ENCODE assay signal across 20 cellular contexts in the genomic region with DNA sequence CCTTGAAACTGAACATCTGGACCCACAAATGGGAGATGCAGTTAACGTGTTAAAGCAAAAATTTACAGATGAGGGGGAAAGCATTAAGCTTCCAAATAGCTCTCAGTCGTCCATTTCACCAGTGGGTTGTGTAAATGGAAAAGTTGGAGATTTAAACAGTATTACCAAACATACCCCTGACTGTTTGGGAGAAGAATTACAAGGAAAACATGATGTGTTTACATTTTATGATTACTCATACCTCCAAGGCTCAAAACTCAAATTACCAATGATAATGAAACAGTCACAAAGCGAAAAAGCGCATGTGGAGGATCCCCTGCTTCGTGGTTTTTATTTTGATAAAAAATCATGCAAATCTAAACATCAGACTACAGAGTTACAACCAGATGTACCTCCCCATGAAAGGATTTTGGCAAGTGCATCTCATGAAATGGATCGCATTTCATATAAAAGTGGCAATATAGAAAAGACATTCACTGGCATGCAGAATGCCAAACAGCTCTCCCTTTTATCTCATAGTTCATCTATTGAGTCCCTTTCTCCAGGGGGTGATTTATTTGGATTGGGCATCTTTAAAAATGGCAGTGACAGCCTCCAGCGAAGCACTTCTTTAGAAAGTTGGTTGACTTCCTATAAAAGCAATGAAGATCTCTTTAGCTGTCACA.
DNase-seq lines count a peak whose midpoint lies in the region; ATAC-seq, FAIRE-seq and TF ChIP-seq lines count a peak whose summit lies in the region.
"Had no signal": no experiment of that assay in that cellular context is flagged by ENCODE, and none has a peak within 500 bp of the region (broad histone marks: within the 10 kb centered on the region; RNA-seq: fewer than 3 reads in every experiment).

No MANE protein-coding gene starts in this region.

- 90% methylated on average over 7 of the region's 7 CpGs for WGBS in right cardiac atrium

- FAIRE-seq in RCC 7860 (lab: Jason Lieb, UNC), result no peak

- H3K9me2 ChIP-seq in PC-3 (replicated peaks; ENCODE audit: low read length), result no peaks in the 10 kb centered on the region
- H3K9me2 ChIP-seq: SK-N-SH had no signal

- H3K4me3 ChIP-seq in right cardiac atrium (ENCODE audit: low read length) (no peak overlapping the region), PC-3 (ENCODE audit: low read length) (no peak overlapping the region)
- H3K4me3 ChIP-seq: Peyer's patch had no signal

- CTCF ChIA-PET in PC-3 (lab: Charles Lee), result no interaction called here

- H3K79me2 ChIP-seq in PC-3 (ENCODE audit: low read length), result no peaks in the 10 kb centered on the region

- no peaks in the 10 kb centered on the region for H3F3A ChIP-seq in PC-3 (ENCODE audit: low read length, unreplicated experiment)

- ATAC-seq in right cardiac atrium (no peak), Right ventricle myocardium inferior (no peak), PC-3 (peak; percentile 72), HG02970 (IDR thresholded peaks at IDR 0.05; ENCODE audit: low FRiP score, unreplicated experiment) (no peak)

- POLR2A ChIA-PET in PC-3 (lab: Charles Lee; ENCODE audit: unreplicated experiment), result interaction anchor here (0.5 kb wide), 1 partner anchor 118 kb away, joined by 3 read pairs; no protein-coding TSS in a partner anchor

- H4K20me1 ChIP-seq in PC-3 (ENCODE audit: low read length), result no peaks in the 10 kb centered on the region

- H3K4me1 ChIP-seq in right cardiac atrium (ENCODE audit: control insufficient read depth, insufficient read depth, low read length), result peaks cover 15% of the 10 kb centered on the region
- peaks cover 13% of the 10 kb centered on the region for H3K4me1 ChIP-seq in PC-3 (ENCODE audit: insufficient read depth, low read length)
- H3K4me1 ChIP-seq: BE2C, Peyer's patch had no signal

- TF ChIP-seq CTCF in PC-3 (conservative IDR thresholded peaks at IDR 0.05; ENCODE audit: low read depth, low read length), result no peak

- H3K27me3 ChIP-seq in right cardiac atrium (ENCODE audit: control insufficient read depth, insufficient read depth) (no peaks in the 10 kb centered on the region), PC-3 (ENCODE audit: low read length) (no peaks in the 10 kb centered on the region)
- H3K27me3 ChIP-seq: BE2C, Peyer's patch had no signal

- H3K9ac ChIP-seq in PC-3 (ENCODE audit: low read length), result no peak overlapping the region
- H3K9ac ChIP-seq: SK-N-SH had no signal

- H3K27ac ChIP-seq in right cardiac atrium (ENCODE audit: low read length) (peak overlapping the region; percentile 91), PC-3 (ENCODE audit: low read length) (no peak overlapping the region)
- H3K27ac ChIP-seq: Peyer's patch had no signal

- peak overlapping the region; percentile 62 for H3K4me2 ChIP-seq in PC-3 (ENCODE audit: low read length)
- H3K4me2 ChIP-seq: SK-N-SH had no signal

- H3K9me3 ChIP-seq in right cardiac atrium (ENCODE audit: control insufficient read depth, low read length) (no peaks in the 10 kb centered on the region), PC-3 (ENCODE audit: low read length) (no peaks in the 10 kb centered on the region)
- H3K9me3 ChIP-seq: BE2C, Peyer's patch, SK-N-SH had no signal

- intact Hi-C loops in right cardiac atrium (cut with DNase I), result loop anchor here in 2 of 4 donors (10.0 kb wide), 2 partner anchors 97 to 247 kb away; no protein-coding TSS in a partner anchor
- intact Hi-C loops in Right ventricle myocardium inferior (cut with DNase I), result loop anchor here (5.0 to 10.0 kb wide), 2 partner anchors 97 to 245 kb away; no protein-coding TSS in a partner anchor
- intact Hi-C loops in PC-3 (cut with micrococcal nuclease), result no loop called here

- DNase-seq in right cardiac atrium (no peak), Right ventricle myocardium inferior (ENCODE audit: missing footprints) (no peak), PC-3 (peak; percentile 54), fibroblast of peridontal ligament (ENCODE audit: extremely low read depth) (peak; percentile 76), RCC 7860 (ENCODE audit: low spot score) (no peak), DMS153 (lab: John Stamatoyannopoulos, UW) (no peak)
- DNase-seq: BE2C; CD4-positive, alpha-beta T cell; DMS79; H9; Kasumi-1; MV-4-11; NCI-H1436; NCI-H2029; NCI-H510A; NCI-H774; Peyer's patch; SHP77; SK-N-SH had no signal

- no TSS peak for BruUV-seq in PC-3 (replicated peaks; lab: Mats Ljungman, UMichigan)

- H2AFZ ChIP-seq in PC-3 (ENCODE audit: low read length), result no peak overlapping the region

- no peaks in the 10 kb centered on the region for H3K36me3 ChIP-seq in PC-3 (ENCODE audit: low read depth, low read length)
- H3K36me3 ChIP-seq: BE2C, Peyer's patch had no signal

Comparison
In these comparisons a context has a peak if more than half of its experiments do, and no peak if none do; other contexts are left out.
1. DNase-seq: peak in PC-3 (single experiment) and fibroblast of peridontal ligament (single experiment); none in right cardiac atrium (0 of 3), Right ventricle myocardium inferior (single experiment), RCC 7860 (single experiment) and DMS153 (single experiment).